In genomic region chr11:64850979-64851567, GRCh38 we compare ENCODE assay signal across 9 cellular contexts. TPM values are rescaled to one million over a fixed set of nuclear protein-coding genes. Genes with fewer than 3 reads are reported as not detected.
DNase-seq lines count a peak whose midpoint lies in the region; ATAC-seq and TF ChIP-seq lines count a peak whose summit lies in the region.
"Had no signal": no experiment of that assay in that cellular context is flagged by ENCODE, and none has a peak within 500 bp of the region (broad histone marks: within the 10 kb centered on the region; RNA-seq: fewer than 3 reads in every experiment).

No MANE protein-coding gene starts in this region.

- peak; percentile 47 for TF ChIP-seq CTCF in GM12864 (IDR thresholded peaks at IDR 0.05; ENCODE audit: low read depth, low read length, missing control alignments)

- no peaks in the 10 kb centered on the region for H3K9me3 Mint-ChIP-seq in activated T-helper 2 cell treated with anti-CD3 and anti-CD28 coated beads, Interferon-gamma antibody, Interleukin-2, Interleukin-4, amounts not matched to agents 10 μg/mL and 5 μg/mL and 100 μg/mL, durations not matched to agents 14 hours and 24 hours and 36 hours
- H3K9me3 Mint-ChIP-seq in natural killer cell treated with Interleukin-12 subunit alpha and Interleukin-12 subunit beta and Interleukin-15 and Interleukin-18, amount 100 ng/mL, for 72 hours = no peaks in the 10 kb centered on the region

- H3K36me3 Mint-ChIP-seq in activated T-helper 2 cell treated with anti-CD3 and anti-CD28 coated beads, Interferon-gamma antibody, Interleukin-2, Interleukin-4, amounts not matched to agents 10 μg/mL and 5 μg/mL and 100 μg/mL, durations not matched to agents 14 hours and 24 hours and 36 hours (ENCODE audit: low read depth) = peaks cover 42% of the 10 kb centered on the region
- H3K36me3 Mint-ChIP-seq in natural killer cell treated with Interleukin-12 subunit alpha and Interleukin-12 subunit beta and Interleukin-15 and Interleukin-18, amount 100 ng/mL, for 72 hours = peaks cover 6% of the 10 kb centered on the region

- peak overlapping the region; percentile 76 for H3K27ac Mint-ChIP-seq in activated T-helper 2 cell treated with anti-CD3 and anti-CD28 coated beads, Interferon-gamma antibody, Interleukin-2, Interleukin-4, amounts not matched to agents 10 μg/mL and 5 μg/mL and 100 μg/mL, durations not matched to agents 14 hours and 24 hours and 36 hours
- H3K27ac Mint-ChIP-seq in natural killer cell treated with Interleukin-12 subunit alpha and Interleukin-12 subunit beta and Interleukin-15 and Interleukin-18, amount 100 ng/mL, for 72 hours = peak overlapping the region; percentile 78 to 92

- H3K4me3 ChIP-seq in GM12864 (ENCODE audit: low read depth, low read length) = no peak overlapping the region
- H3K4me3 ChIP-seq: SJSA1 had no signal

- intact Hi-C loops in activated T-helper 2 cell treated with anti-CD3 and anti-CD28 coated beads, Interferon-gamma antibody, Interleukin-2, Interleukin-4, amounts not matched to agents 10 μg/mL and 5 μg/mL and 100 μg/mL, durations not matched to agents 14 hours and 24 hours and 36 hours (cut with micrococcal nuclease) = loop anchor here (1.0 to 2.0 kb wide), 2 partner anchors 8 to 14 kb away; no protein-coding TSS in a partner anchor

- peak; percentile 62 for ATAC-seq in GM19467 (IDR thresholded peaks at IDR 0.05; ENCODE audit: unreplicated experiment)
- peak; percentile 53 for ATAC-seq in HG03442 (IDR thresholded peaks at IDR 0.05; ENCODE audit: unreplicated experiment)
- ATAC-seq in natural killer cell treated with Interleukin-12 subunit alpha and Interleukin-12 subunit beta and Interleukin-15 and Interleukin-18, amount 100 ng/mL, for 72 hours = peak; percentile 62 to 74

- DNase-seq in GM12864 (ENCODE audit: low read depth) (peak; percentile 78), NCI-H1105 (lab: John Stamatoyannopoulos, UW) (no peak), NCI-H2171 treated with DMSO at 0.1 percent for 48 hours (lab: John Stamatoyannopoulos, UW) (no peak), NCI-H128 (lab: John Stamatoyannopoulos, UW; ENCODE audit: unreplicated experiment) (no peak)
- no peak for DNase-seq in activated T-helper 2 cell treated with anti-CD3 and anti-CD28 coated beads, Interferon-gamma antibody, Interleukin-2, Interleukin-4, amounts not matched to agents 10 μg/mL and 5 μg/mL and 100 μg/mL, durations not matched to agents 14 hours and 24 hours and 36 hours (ENCODE audit: low spot score)
- peak; percentile 89 for DNase-seq in natural killer cell treated with Interleukin-12 subunit alpha and Interleukin-12 subunit beta and Interleukin-15 and Interleukin-18, amount 100 ng/mL, for 72 hours (ENCODE audit: low spot score)

- peaks cover 58% of the 10 kb centered on the region for H3K4me1 Mint-ChIP-seq in activated T-helper 2 cell treated with anti-CD3 and anti-CD28 coated beads, Interferon-gamma antibody, Interleukin-2, Interleukin-4, amounts not matched to agents 10 μg/mL and 5 μg/mL and 100 μg/mL, durations not matched to agents 14 hours and 24 hours and 36 hours (ENCODE audit: low read depth)
- H3K4me1 Mint-ChIP-seq in natural killer cell treated with Interleukin-12 subunit alpha and Interleukin-12 subunit beta and Interleukin-15 and Interleukin-18, amount 100 ng/mL, for 72 hours (ENCODE audit: low read depth in 2 of 2) = peaks cover 69 to 71% of the 10 kb centered on the region in 2 donors

- H3K27me3 Mint-ChIP-seq in activated T-helper 2 cell treated with anti-CD3 and anti-CD28 coated beads, Interferon-gamma antibody, Interleukin-2, Interleukin-4, amounts not matched to agents 10 μg/mL and 5 μg/mL and 100 μg/mL, durations not matched to agents 14 hours and 24 hours and 36 hours (ENCODE audit: low read depth) = no peaks in the 10 kb centered on the region
- no peaks in the 10 kb centered on the region for H3K27me3 Mint-ChIP-seq in natural killer cell treated with Interleukin-12 subunit alpha and Interleukin-12 subunit beta and Interleukin-15 and Interleukin-18, amount 100 ng/mL, for 72 hours

- peak overlapping the region; percentile 42 for H3K4me3 Mint-ChIP-seq in activated T-helper 2 cell treated with anti-CD3 and anti-CD28 coated beads, Interferon-gamma antibody, Interleukin-2, Interleukin-4, amounts not matched to agents 10 μg/mL and 5 μg/mL and 100 μg/mL, durations not matched to agents 14 hours and 24 hours and 36 hours (ENCODE audit: low read depth)
- peak overlapping the region; percentile 80 for H3K4me3 Mint-ChIP-seq in natural killer cell treated with Interleukin-12 subunit alpha and Interleukin-12 subunit beta and Interleukin-15 and Interleukin-18, amount 100 ng/mL, for 72 hours

RNA-seq across cellular contexts. Expression of gene CDC42BPG, which starts 6.6 kb away (rescaled TPM):
- total RNA-seq in activated T-helper 2 cell treated with anti-CD3 and anti-CD28 coated beads, Interferon-gamma antibody, Interleukin-2, Interleukin-4, amounts not matched to agents 10 μg/mL and 5 μg/mL and 100 μg/mL, durations not matched to agents 14 hours and 24 hours and 36 hours = 0.07 and 0.32 TPM in 2 replicates
- total RNA-seq in natural killer cell treated with Interleukin-12 subunit alpha and Interleukin-12 subunit beta and Interleukin-15 and Interleukin-18, amount 100 ng/mL, for 72 hours = 1 to 10 TPM in 1 of 2 donors, under 1 TPM in 1; 0.59 to 1.9 TPM

RNA-seq across cellular contexts. Expression of gene EHD1, which starts 27.3 kb away (rescaled TPM):
- 107 TPM in 2 replicates for total RNA-seq in activated T-helper 2 cell treated with anti-CD3 and anti-CD28 coated beads, Interferon-gamma antibody, Interleukin-2, Interleukin-4, amounts not matched to agents 10 μg/mL and 5 μg/mL and 100 μg/mL, durations not matched to agents 14 hours and 24 hours and 36 hours
- 100 to 1,000 TPM; 202 to 235 TPM for total RNA-seq in natural killer cell treated with Interleukin-12 subunit alpha and Interleukin-12 subunit beta and Interleukin-15 and Interleukin-18, amount 100 ng/mL, for 72 hours

RNA-seq across cellular contexts. Expression of gene MEN1, which starts 40.7 kb away (rescaled TPM):
- 46.2 and 47.2 TPM in 2 replicates for total RNA-seq in activated T-helper 2 cell treated with anti-CD3 and anti-CD28 coated beads, Interferon-gamma antibody, Interleukin-2, Interleukin-4, amounts not matched to agents 10 μg/mL and 5 μg/mL and 100 μg/mL, durations not matched to agents 14 hours and 24 hours and 36 hours
- 10 to 100 TPM; 32.6 to 53.5 TPM for total RNA-seq in natural killer cell treated with Interleukin-12 subunit alpha and Interleukin-12 subunit beta and Interleukin-15 and Interleukin-18, amount 100 ng/mL, for 72 hours

RNA-seq across cellular contexts. Expression of gene MAP4K2, which starts 48.1 kb away (rescaled TPM):
- total RNA-seq in activated T-helper 2 cell treated with anti-CD3 and anti-CD28 coated beads, Interferon-gamma antibody, Interleukin-2, Interleukin-4, amounts not matched to agents 10 μg/mL and 5 μg/mL and 100 μg/mL, durations not matched to agents 14 hours and 24 hours and 36 hours = 72.1 and 77.5 TPM in 2 replicates
- total RNA-seq in natural killer cell treated with Interleukin-12 subunit alpha and Interleukin-12 subunit beta and Interleukin-15 and Interleukin-18, amount 100 ng/mL, for 72 hours = 10 to 100 TPM; 17.6 to 47.1 TPM

Comparison
In these comparisons a context has a peak if more than half of its experiments do, and no peak if none do; other contexts are left out.
1. DNase-seq: peak in GM12864 (single experiment) and natural killer cell treated with Interleukin-12 subunit alpha and Interleukin-12 subunit beta and Interleukin-15 and Interleukin-18, amount 100 ng/mL, for 72 hours (single experiment); none in activated T-helper 2 cell treated with anti-CD3 and anti-CD28 coated beads, Interferon-gamma antibody, Interleukin-2, Interleukin-4, amounts not matched to agents 10 μg/mL and 5 μg/mL and 100 μg/mL, durations not matched to agents 14 hours and 24 hours and 36 hours (single experiment), NCI-H1105 (single experiment), NCI-H2171 treated with DMSO at 0.1 percent for 48 hours (single experiment) and NCI-H128 (single experiment).
2. Peak in every context shown above with its lines, with median percentiles within 50 percentile points of each other: ATAC-seq.